ENCODE assay signal across 1 cellular context in the genomic region with DNA sequence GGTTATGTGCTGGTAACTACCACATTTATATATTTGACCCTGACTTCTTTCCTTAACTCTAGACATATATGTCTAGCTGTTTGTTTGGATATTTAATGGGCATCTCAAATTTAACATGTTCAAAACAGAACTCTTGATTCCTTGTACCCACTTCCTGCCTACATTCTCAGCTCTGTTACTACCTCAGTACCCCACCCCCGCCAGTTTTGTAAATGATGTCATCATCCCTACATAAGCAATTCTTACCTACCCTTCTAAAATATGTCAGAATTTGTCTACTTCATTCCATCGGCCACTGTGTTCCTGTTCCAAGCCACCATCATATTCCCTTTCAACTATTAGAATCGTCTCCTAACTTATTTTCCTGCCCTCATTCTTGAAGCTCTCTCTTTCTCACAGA.
TF ChIP-seq lines count a peak whose summit lies in the region.

No MANE protein-coding gene starts in this region.

TF ChIP-seq in K562, 482 proteins besides CTCF, POLR2A, EP300 and RAD21:
- no peak for TF ChIP-seq ZNF507 (tag; conservative IDR thresholded peaks at IDR 0.05)
- TF ChIP-seq, protein P1, sequence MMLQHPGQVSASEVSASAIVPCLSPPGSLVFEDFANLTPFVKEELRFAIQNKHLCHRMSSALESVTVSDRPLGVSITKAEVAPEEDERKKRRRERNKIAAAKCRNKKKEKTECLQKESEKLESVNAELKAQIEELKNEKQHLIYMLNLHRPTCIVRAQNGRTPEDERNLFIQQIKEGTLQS (IDR thresholded peaks at IDR 0.05), result peak; percentile 81
- TF ChIP-seq, protein P1 (CRISPR knock-in tag; conservative IDR thresholded peaks at IDR 0.05), result no peak
